8 cellular contexts compared by ENCODE assay signal in genomic region chr11:113305440-113306336, GRCh38. TPM values are rescaled to one million over a fixed set of nuclear protein-coding genes. Genes with fewer than 3 reads are reported as not detected.
DNase-seq lines count a peak whose midpoint lies in the region; ATAC-seq lines count a peak whose summit lies in the region.

No MANE protein-coding gene starts in this region.

- H3K4me3 Mint-ChIP-seq in memory B cell = no peak overlapping the region

- ATAC-seq in HG02885 (IDR thresholded peaks at IDR 0.05; ENCODE audit: poor library complexity, unreplicated experiment) (peak; percentile 86), memory B cell (ENCODE audit: low read depth) (peak; percentile 99)

- H3K9me3 Mint-ChIP-seq in memory B cell = no peaks in the 10 kb centered on the region

- peak; percentile 21 for DNase-seq in NCI-H1694 (lab: John Stamatoyannopoulos, UW)
- no peak for DNase-seq in NCI-H1694 treated with DMSO at 0.1 percent for 48 hours (lab: John Stamatoyannopoulos, UW)
- peak; percentile 61 for DNase-seq in NCI-H345 treated with DMSO at 0.1 percent for 48 hours (lab: John Stamatoyannopoulos, UW; ENCODE audit: unreplicated experiment)
- DNase-seq in activated CD4-positive, alpha-beta T cell treated with anti-CD3 and anti-CD28 coated beads, Interleukin-2, amount 50 U/mL, for 24 hours (ENCODE audit: low read depth in 1 of 2, low spot score in 1 of 2) = peak; percentile 52 to 57
- DNase-seq in dermis microvascular lymphatic vessel endothelial cell (ENCODE audit: low read depth in 2 of 2) = peak; percentile 47 to 69
- peak; percentile 64 to 68 for DNase-seq in memory B cell (ENCODE audit: low spot score in 2 of 2)
- DNase-seq in stimulated activated CD8-positive, alpha-beta memory T cell treated with anti-CD3 and anti-CD28 coated beads, Interleukin-15, amount 100 ng/mL, for 48 hours (ENCODE audit: low read depth in 2 of 2) = peak; percentile 36 to 41

- H3K27me3 Mint-ChIP-seq in memory B cell = peaks cover 1% of the 10 kb centered on the region

- H3K36me3 Mint-ChIP-seq in memory B cell = no peaks in the 10 kb centered on the region

- no peak overlapping the region for H3K27ac Mint-ChIP-seq in memory B cell

- H3K4me1 Mint-ChIP-seq in memory B cell = peaks cover 7% of the 10 kb centered on the region

RNA-seq across cellular contexts. Expression of gene TTC12, which starts 8.7 kb away (rescaled TPM):
- total RNA-seq in dermis microvascular lymphatic vessel endothelial cell = 2.5 and 5.5 TPM in 2 replicates
